ENCODE assay signal across 10 cellular contexts in the genomic region with DNA sequence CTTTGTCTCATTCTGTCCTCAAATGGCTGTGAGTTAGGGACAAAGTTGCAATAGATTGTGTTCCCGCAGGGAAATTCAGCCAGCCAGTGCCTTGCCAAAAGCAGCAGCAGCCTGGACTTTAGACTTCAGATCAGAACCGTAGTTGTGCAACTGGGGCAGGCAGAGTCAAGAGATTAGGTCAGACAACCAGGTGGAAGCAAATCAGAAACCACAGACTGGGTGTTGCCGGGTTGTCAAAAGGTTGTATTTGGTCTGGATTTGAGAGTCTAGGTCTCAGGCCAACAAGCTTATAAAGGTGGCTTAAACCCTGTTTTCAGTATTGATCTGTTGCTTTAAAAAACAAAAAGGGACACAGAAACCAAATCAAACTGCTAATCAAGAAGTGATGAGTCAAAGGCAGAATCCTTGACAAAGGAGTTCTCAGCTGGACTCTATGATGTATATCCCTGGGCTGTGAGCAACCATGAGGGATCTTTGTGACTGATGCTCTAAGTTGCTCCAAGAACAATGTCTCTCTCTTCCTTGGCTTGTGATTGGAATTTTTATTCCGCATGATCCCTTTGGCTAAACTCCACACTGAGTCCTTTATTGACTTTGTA. TPM values are rescaled to one million over a fixed set of nuclear protein-coding genes. Genes with fewer than 3 reads are reported as not detected.
A peak's percentile ranks its signal among the peaks of the same experiment; 100 is the strongest.
DNase-seq lines count a peak whose midpoint lies in the region; ATAC-seq, FAIRE-seq and TF ChIP-seq lines count a peak whose summit lies in the region.
"Had no signal": no experiment of that assay in that cellular context is flagged by ENCODE, and none has a peak within 500 bp of the region (broad histone marks: within the 10 kb centered on the region; RNA-seq: fewer than 3 reads in every experiment).

No MANE protein-coding gene starts in this region.

- WGBS in pancreas, 2 donors = 6 to 9% methylated on average over 4 of the region's 4 CpGs

- no peaks in the 10 kb centered on the region for H3K27me3 Mint-ChIP-seq in activated T-cell treated with anti-CD3 and anti-CD28 coated beads, Interleukin-2, amount 50 U/mL, for 4 hours (ENCODE audit: low read depth)

- peak overlapping the region; percentile 30 for H3K4me2 ChIP-seq in PC-9

- no peaks in the 10 kb centered on the region for H3K4me1 Mint-ChIP-seq in activated T-cell treated with anti-CD3 and anti-CD28 coated beads, Interleukin-2, amount 50 U/mL, for 4 hours (ENCODE audit: low read depth)

- POLR2A ChIA-PET in PC-9 (lab: Charles Lee; ENCODE audit: unreplicated experiment) = no interaction called here

- ATAC-seq in pancreas = peak; percentile 87 to 93 (median 91)
- ATAC-seq in activated T-cell treated with anti-CD3 and anti-CD28 coated beads, Interleukin-2, amount 50 U/mL, for 4 hours = no peak

- H3F3A ChIP-seq in PC-9 (ENCODE audit: insufficient read depth, low read depth) = peaks cover 45% of the 10 kb centered on the region

- no peaks in the 10 kb centered on the region for H4K20me1 ChIP-seq in PC-9 (ENCODE audit: insufficient read depth)

- H3K36me3 ChIP-seq in PC-9 (ENCODE audit: low read depth) (no peaks in the 10 kb centered on the region), pancreas (no peaks in the 10 kb centered on the region)

- CTCF ChIA-PET in PC-9 (lab: Charles Lee) = no interaction called here

- intact Hi-C loops in PC-9 (cut with micrococcal nuclease; ENCODE audit: unreplicated experiment) (loop anchor here (2.0 to 10.0 kb wide), 5 partner anchors 20 to 1138 kb away; a partner anchor contains a TSS), pancreas (cut with DNase I) (loop anchor here in 1 of 3 donors (5.0 kb wide), 1 partner anchor 51 kb away; no protein-coding TSS in a partner anchor)

- H3K9me3 ChIP-seq in PC-9 (ENCODE audit: insufficient read depth, low read depth) (no peaks in the 10 kb centered on the region), pancreas (no peaks in the 10 kb centered on the region)

- peak; percentile 30 for DNase-seq in GM03348 (ENCODE audit: low spot score)
- DNase-seq in PC-9 = peak; percentile 39 to 76
- peak; percentile 18 for DNase-seq in fibroblast of the conjunctiva (ENCODE audit: low read depth)
- peak in 5 of 6 donors; percentile 63 to 90 (median 86) for DNase-seq in pancreas
- DNase-seq in SW 1271 (lab: John Stamatoyannopoulos, UW) = no peak
- DNase-seq in DMS79 treated with DMSO at 0.1 percent for 48 hours (lab: John Stamatoyannopoulos, UW) = no peak
- no peak for DNase-seq in Ammon's horn (ENCODE audit: low spot score)
- DNase-seq in activated T-cell treated with anti-CD3 and anti-CD28 coated beads, Interleukin-2, amount 50 U/mL, for 4 hours = no peak
- DNase-seq: DMS79 had no signal

- H3K9me3 Mint-ChIP-seq in activated T-cell treated with anti-CD3 and anti-CD28 coated beads, Interleukin-2, amount 50 U/mL, for 4 hours = no peaks in the 10 kb centered on the region

- peaks cover 70% of the 10 kb centered on the region for H3K4me1 ChIP-seq in PC-9 (replicated peaks; ENCODE audit: insufficient read depth)
- H3K4me1 ChIP-seq in pancreas = peaks cover 45 to 59% (median 56%) of the 10 kb centered on the region in 3 donors

- H3K27ac ChIP-seq in PC-9 (peak overlapping the region; percentile 35), pancreas (peak overlapping the region; percentile 44 to 83 (median 74))
- H3K27ac ChIP-seq: SK-N-MC had no signal

- H3K4me3 Mint-ChIP-seq in activated T-cell treated with anti-CD3 and anti-CD28 coated beads, Interleukin-2, amount 50 U/mL, for 4 hours = no peak overlapping the region

- H3K79me2 ChIP-seq in PC-9 (ENCODE audit: low read depth) = no peaks in the 10 kb centered on the region

- H3K36me3 Mint-ChIP-seq in activated T-cell treated with anti-CD3 and anti-CD28 coated beads, Interleukin-2, amount 50 U/mL, for 4 hours (ENCODE audit: insufficient read depth) = no peaks in the 10 kb centered on the region

- no peak overlapping the region for H2AFZ ChIP-seq in PC-9

- no peak overlapping the region for H3K4me3 ChIP-seq in PC-9
- no peak overlapping the region for H3K4me3 ChIP-seq in pancreas
- H3K4me3 ChIP-seq: SK-N-MC had no signal

- H3K9me2 ChIP-seq in PC-9 (ENCODE audit: insufficient read depth) = no peaks in the 10 kb centered on the region

- TF ChIP-seq CTCF in PC-9 (conservative IDR thresholded peaks at IDR 0.05) (no peak), pancreas (IDR thresholded peaks at IDR 0.05) (no peak)

- BruUV-seq in PC-9 (replicated peaks; lab: Mats Ljungman, UMichigan) = no TSS peak

- no peaks in the 10 kb centered on the region for H3K27me3 ChIP-seq in PC-9 (ENCODE audit: insufficient read depth, low read depth)
- H3K27me3 ChIP-seq in pancreas = no peaks in the 10 kb centered on the region

- FAIRE-seq in pancreas (lab: Jason Lieb, UNC) = no peak

RNA-seq across cellular contexts. Expression of a gene that starts 21.0 kb away (rescaled TPM):
- total RNA-seq in PC-9 (2021) (20.6 and 24.4 TPM in 2 replicates), pancreas (10 to 100 TPM in 4 of 6 donors, 1 to 10 TPM in 2; 8.3 to 16.5 (median 10.8) TPM)
- 10 to 100 TPM in 1 of 2 donors, 1 to 10 TPM in 1; 5.8 to 13.7 TPM for polyA plus RNA-seq in pancreas
- total RNA-seq in activated T-cell treated with anti-CD3 and anti-CD28 coated beads, Interleukin-2, amount 50 U/mL, for 4 hours = 10 to 100 TPM; 18.6 to 22.5 (median 19.4) TPM

Comparison
In these comparisons a context has a peak if more than half of its experiments do, and no peak if none do; other contexts are left out.
1. DNase-seq: peak in GM03348 (single experiment), PC-9 (2 of 2), fibroblast of the conjunctiva (single experiment) and pancreas (5 of 6); none in SW 1271 (0 of 2), DMS79 treated with DMSO at 0.1 percent for 48 hours (single experiment), Ammon's horn (single experiment) and activated T-cell treated with anti-CD3 and anti-CD28 coated beads, Interleukin-2, amount 50 U/mL, for 4 hours (single experiment).
2. ATAC-seq: peak in pancreas (4 of 4); none in activated T-cell treated with anti-CD3 and anti-CD28 coated beads, Interleukin-2, amount 50 U/mL, for 4 hours (0 of 2).